In the genomic region with DNA sequence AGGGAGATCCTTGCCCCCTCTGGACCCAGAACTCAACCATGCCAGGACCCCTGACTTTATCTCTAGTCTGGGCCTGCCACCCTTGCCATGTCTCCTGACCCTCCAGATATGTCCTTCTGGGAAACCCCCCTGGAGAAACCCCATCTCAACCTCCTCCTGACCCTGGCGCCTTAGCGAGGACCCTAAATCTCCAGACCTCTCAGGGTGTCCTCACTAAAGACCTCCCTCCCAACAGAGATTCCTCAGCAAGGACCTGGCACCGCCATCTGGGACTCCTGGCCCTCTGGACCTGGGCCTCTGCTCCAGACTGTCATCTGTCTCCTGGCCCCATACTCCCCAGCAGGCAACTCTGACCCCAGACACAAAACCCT, we compare ENCODE assay signal across 1 cellular context.
TF ChIP-seq lines count a peak whose summit lies in the region.

No MANE protein-coding gene starts in this region.

TF ChIP-seq in SK-N-SH, 30 proteins besides CTCF, POLR2A, EP300 and RAD21:
- TF ChIP-seq TAF1 (IDR thresholded peaks at IDR 0.05; ENCODE audit: borderline replicate concordance, low read depth, low read length), result no peak
- TF ChIP-seq YY1 (IDR thresholded peaks at IDR 0.05; ENCODE audit: low read depth), result no peak
- no peak for TF ChIP-seq TCF12 (IDR thresholded peaks at IDR 0.05)
